ENCODE assay signal across 11 cellular contexts in the genomic region with DNA sequence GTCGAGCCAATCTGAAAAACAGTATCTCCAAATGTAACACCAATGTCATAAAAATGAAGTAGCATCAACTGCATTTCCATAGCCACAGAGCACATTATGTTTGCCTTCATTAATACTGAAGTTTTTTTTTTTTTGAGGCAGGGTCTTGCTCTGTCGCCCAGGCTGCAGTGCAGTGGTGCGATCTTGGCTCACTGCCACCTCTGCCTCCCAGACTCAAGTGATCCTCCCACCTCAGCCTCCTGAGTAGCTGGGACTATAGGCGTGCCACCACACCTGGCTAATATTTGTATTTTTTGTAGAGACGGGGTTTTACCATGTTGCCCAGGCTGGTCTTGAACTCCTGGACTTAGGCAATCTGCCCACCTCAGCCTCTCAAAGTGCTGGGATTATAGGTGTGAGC. TPM values are rescaled to one million over a fixed set of nuclear protein-coding genes. Genes with fewer than 3 reads are reported as not detected.
DNase-seq lines count a peak whose midpoint lies in the region; ATAC-seq and TF ChIP-seq lines count a peak whose summit lies in the region.
"Not testable (repeated sequence)": the region's sequence is repeated elsewhere in the genome, so short reads cannot be mapped to it uniquely, and the experiment has no call there.
"Had no signal": no experiment of that assay in that cellular context is flagged by ENCODE, and none has a peak within 500 bp of the region (broad histone marks: within the 10 kb centered on the region; RNA-seq: fewer than 3 reads in every experiment).

No MANE protein-coding gene starts in this region.

- H3K9me3 ChIP-seq in CD8-positive, alpha-beta T cell (ENCODE audit: low read length); lower lobe of right lung: not testable (repeated sequence)

- intact Hi-C loops in CD8-positive, alpha-beta T cell (cut with DNase I, micrococcal nuclease); activated CD4-positive, alpha-beta memory T cell treated with anti-CD3 and anti-CD28 coated beads for 36 hours (cut with micrococcal nuclease); activated naive CD4-positive, alpha-beta T cell treated with anti-CD3 and anti-CD28 coated beads for 36 hours (cut with micrococcal nuclease); lower lobe of right lung (cut with DNase I): not testable (repeated sequence)

- H3K9me3 Mint-ChIP-seq in CD8-positive, alpha-beta T cell; T-helper 2 cell treated with Interferon-gamma antibody and Interleukin-4, amounts not matched to agents 5 μg/mL and 100 μg/mL, for 36 hours; activated CD4-positive, alpha-beta memory T cell treated with anti-CD3 and anti-CD28 coated beads for 36 hours; activated naive CD4-positive, alpha-beta T cell treated with anti-CD3 and anti-CD28 coated beads for 36 hours; activated naive CD8-positive, alpha-beta T cell treated with anti-CD3 and anti-CD28 coated beads, Interleukin-2, amount 10 ng/mL, durations not matched to agents 7 days and 5 days; stimulated activated effector memory CD8-positive, alpha-beta T cell treated with anti-CD3 and anti-CD28 coated beads, Interleukin-12 subunit alpha, Interleukin-12 subunit beta, amount 100 ng/mL, for 72 hours: not testable (repeated sequence)

- H3K27ac Mint-ChIP-seq in CD8-positive, alpha-beta T cell, result peak overlapping the region; percentile 8
- peak overlapping the region; percentile 17 for H3K27ac Mint-ChIP-seq in T-helper 2 cell treated with Interferon-gamma antibody and Interleukin-4, amounts not matched to agents 5 μg/mL and 100 μg/mL, for 36 hours
- peak overlapping the region; percentile 1 for H3K27ac Mint-ChIP-seq in activated CD4-positive, alpha-beta memory T cell treated with anti-CD3 and anti-CD28 coated beads for 36 hours
- peak overlapping the region; percentile 62 for H3K27ac Mint-ChIP-seq in activated naive CD4-positive, alpha-beta T cell treated with anti-CD3 and anti-CD28 coated beads for 36 hours
- H3K27ac Mint-ChIP-seq in activated naive CD8-positive, alpha-beta T cell treated with anti-CD3 and anti-CD28 coated beads, Interleukin-2, amount 10 ng/mL, durations not matched to agents 7 days and 5 days, result peak overlapping the region; percentile 4
- peak overlapping the region; percentile 8 for H3K27ac Mint-ChIP-seq in stimulated activated effector memory CD8-positive, alpha-beta T cell treated with anti-CD3 and anti-CD28 coated beads, Interleukin-12 subunit alpha, Interleukin-12 subunit beta, amount 100 ng/mL, for 72 hours

- H3K36me3 Mint-ChIP-seq in CD8-positive, alpha-beta T cell, result peaks cover 72% of the 10 kb centered on the region
- peaks cover 51% of the 10 kb centered on the region for H3K36me3 Mint-ChIP-seq in T-helper 2 cell treated with Interferon-gamma antibody and Interleukin-4, amounts not matched to agents 5 μg/mL and 100 μg/mL, for 36 hours (ENCODE audit: low read depth)
- peaks cover 37% of the 10 kb centered on the region for H3K36me3 Mint-ChIP-seq in activated CD4-positive, alpha-beta memory T cell treated with anti-CD3 and anti-CD28 coated beads for 36 hours
- peaks cover 41% of the 10 kb centered on the region for H3K36me3 Mint-ChIP-seq in activated naive CD4-positive, alpha-beta T cell treated with anti-CD3 and anti-CD28 coated beads for 36 hours (ENCODE audit: low read depth)
- peaks cover 31% of the 10 kb centered on the region for H3K36me3 Mint-ChIP-seq in activated naive CD8-positive, alpha-beta T cell treated with anti-CD3 and anti-CD28 coated beads, Interleukin-2, amount 10 ng/mL, durations not matched to agents 7 days and 5 days
- H3K36me3 Mint-ChIP-seq in stimulated activated effector memory CD8-positive, alpha-beta T cell treated with anti-CD3 and anti-CD28 coated beads, Interleukin-12 subunit alpha, Interleukin-12 subunit beta, amount 100 ng/mL, for 72 hours, result peaks cover 95% of the 10 kb centered on the region

- not testable (repeated sequence) for H3K4me3 Mint-ChIP-seq in CD8-positive, alpha-beta T cell; T-helper 2 cell treated with Interferon-gamma antibody and Interleukin-4, amounts not matched to agents 5 μg/mL and 100 μg/mL, for 36 hours; activated CD4-positive, alpha-beta memory T cell treated with anti-CD3 and anti-CD28 coated beads for 36 hours; activated naive CD4-positive, alpha-beta T cell treated with anti-CD3 and anti-CD28 coated beads for 36 hours; activated naive CD8-positive, alpha-beta T cell treated with anti-CD3 and anti-CD28 coated beads, Interleukin-2, amount 10 ng/mL, durations not matched to agents 7 days and 5 days; stimulated activated effector memory CD8-positive, alpha-beta T cell treated with anti-CD3 and anti-CD28 coated beads, Interleukin-12 subunit alpha, Interleukin-12 subunit beta, amount 100 ng/mL, for 72 hours

- H3K27me3 Mint-ChIP-seq in CD8-positive, alpha-beta T cell (ENCODE audit: low read depth); T-helper 2 cell treated with Interferon-gamma antibody and Interleukin-4, amounts not matched to agents 5 μg/mL and 100 μg/mL, for 36 hours (ENCODE audit: low read depth); activated CD4-positive, alpha-beta memory T cell treated with anti-CD3 and anti-CD28 coated beads for 36 hours; activated naive CD4-positive, alpha-beta T cell treated with anti-CD3 and anti-CD28 coated beads for 36 hours (ENCODE audit: low read depth); activated naive CD8-positive, alpha-beta T cell treated with anti-CD3 and anti-CD28 coated beads, Interleukin-2, amount 10 ng/mL, durations not matched to agents 7 days and 5 days: not testable (repeated sequence)

- H3K27ac ChIP-seq in CD8-positive, alpha-beta T cell (ENCODE audit: low read depth, low read length); lower lobe of right lung: not testable (repeated sequence)

- peaks cover 12% of the 10 kb centered on the region for H3K4me1 Mint-ChIP-seq in CD8-positive, alpha-beta T cell (ENCODE audit: low read depth)
- H3K4me1 Mint-ChIP-seq in T-helper 2 cell treated with Interferon-gamma antibody and Interleukin-4, amounts not matched to agents 5 μg/mL and 100 μg/mL, for 36 hours (ENCODE audit: low read depth); activated CD4-positive, alpha-beta memory T cell treated with anti-CD3 and anti-CD28 coated beads for 36 hours (ENCODE audit: low read depth); activated naive CD8-positive, alpha-beta T cell treated with anti-CD3 and anti-CD28 coated beads, Interleukin-2, amount 10 ng/mL, durations not matched to agents 7 days and 5 days; stimulated activated effector memory CD8-positive, alpha-beta T cell treated with anti-CD3 and anti-CD28 coated beads, Interleukin-12 subunit alpha, Interleukin-12 subunit beta, amount 100 ng/mL, for 72 hours: not testable (repeated sequence)
- peaks cover 13% of the 10 kb centered on the region for H3K4me1 Mint-ChIP-seq in activated naive CD4-positive, alpha-beta T cell treated with anti-CD3 and anti-CD28 coated beads for 36 hours (ENCODE audit: low read depth)

- peaks cover 54% of the 10 kb centered on the region for H3K36me3 ChIP-seq in CD8-positive, alpha-beta T cell (ENCODE audit: insufficient read depth, low read length)
- peaks cover 84% of the 10 kb centered on the region for H3K36me3 ChIP-seq in lower lobe of right lung

- not testable (repeated sequence) for TF ChIP-seq CTCF in CD8-positive, alpha-beta T cell (IDR thresholded peaks at IDR 0.05); lower lobe of right lung (IDR thresholded peaks at IDR 0.05)

- not testable (repeated sequence) for DNase-seq in CD8-positive, alpha-beta T cell; T-helper 2 cell treated with Interferon-gamma antibody and Interleukin-4, amounts not matched to agents 5 μg/mL and 100 μg/mL, for 36 hours (ENCODE audit: low spot score); activated CD4-positive, alpha-beta memory T cell treated with anti-CD3 and anti-CD28 coated beads for 36 hours; activated naive CD4-positive, alpha-beta T cell treated with anti-CD3 and anti-CD28 coated beads for 36 hours; activated naive CD8-positive, alpha-beta T cell treated with anti-CD3 and anti-CD28 coated beads, Interleukin-2, amount 10 ng/mL, durations not matched to agents 7 days and 5 days; stimulated activated effector memory CD8-positive, alpha-beta T cell treated with anti-CD3 and anti-CD28 coated beads, Interleukin-12 subunit alpha, Interleukin-12 subunit beta, amount 100 ng/mL, for 72 hours (ENCODE audit: low spot score in 2 of 2)
- DNase-seq in lower lobe of right lung, result peak; percentile 28

- not testable (repeated sequence) for H3K27me3 ChIP-seq in CD8-positive, alpha-beta T cell (ENCODE audit: insufficient read depth, low read length); lower lobe of right lung (ENCODE audit: low read depth)

- H3K4me3 ChIP-seq in CD8-positive, alpha-beta T cell (ENCODE audit: low read depth, low read length); lower lobe of right lung: not testable (repeated sequence)

- POLR2A ChIA-PET in CD8-positive, alpha-beta T cell (lab: Charles Lee); activated CD4-positive, alpha-beta memory T cell treated with anti-CD3 and anti-CD28 coated beads for 36 hours (lab: Charles Lee); activated naive CD8-positive, alpha-beta T cell treated with anti-CD3 and anti-CD28 coated beads, Interleukin-2, amount 10 ng/mL, durations not matched to agents 7 days and 5 days (lab: Charles Lee): not testable (repeated sequence)

- not testable (repeated sequence) for H3K4me1 ChIP-seq in CD8-positive, alpha-beta T cell (ENCODE audit: insufficient read depth, low read length); lower lobe of right lung

- ATAC-seq in CD8-positive, alpha-beta T cell; activated naive CD8-positive, alpha-beta T cell treated with anti-CD3 and anti-CD28 coated beads, Interleukin-2, amount 10 ng/mL, durations not matched to agents 7 days and 5 days (ENCODE audit: low read depth); lower lobe of right lung; stimulated activated effector memory CD8-positive, alpha-beta T cell treated with anti-CD3 and anti-CD28 coated beads, Interleukin-12 subunit alpha, Interleukin-12 subunit beta, amount 100 ng/mL, for 72 hours: not testable (repeated sequence)

- CTCF ChIA-PET in CD8-positive, alpha-beta T cell (lab: Charles Lee); activated CD4-positive, alpha-beta memory T cell treated with anti-CD3 and anti-CD28 coated beads for 36 hours (lab: Charles Lee); activated naive CD4-positive, alpha-beta T cell treated with anti-CD3 and anti-CD28 coated beads for 36 hours (lab: Charles Lee): not testable (repeated sequence)

RNA-seq across cellular contexts. Expression of a gene that starts 9.4 kb away (rescaled TPM):
- 10 to 100 TPM; 10.1 to 11.9 TPM for total RNA-seq in CD8-positive, alpha-beta T cell
- 10 to 100 TPM; 37.2 to 38.0 TPM for total RNA-seq in activated CD4-positive, alpha-beta memory T cell treated with anti-CD3 and anti-CD28 coated beads for 36 hours
- total RNA-seq in activated naive CD4-positive, alpha-beta T cell treated with anti-CD3 and anti-CD28 coated beads for 36 hours, result 10 to 100 TPM; 28.5 to 28.7 TPM
- total RNA-seq in activated naive CD8-positive, alpha-beta T cell treated with anti-CD3 and anti-CD28 coated beads, Interleukin-2, amount 10 ng/mL, durations not matched to agents 7 days and 5 days, result 10 to 100 TPM; 33.6 to 35.3 TPM
- 21.0 TPM for total RNA-seq in lower lobe of right lung

RNA-seq across cellular contexts. Expression of a gene that starts 11.7 kb away (rescaled TPM):
- 1 to 10 TPM; 3.9 to 5.4 TPM for total RNA-seq in CD8-positive, alpha-beta T cell
- total RNA-seq in activated CD4-positive, alpha-beta memory T cell treated with anti-CD3 and anti-CD28 coated beads for 36 hours, result 10 to 100 TPM; 89.9 to 93.2 TPM
- 10 to 100 TPM; 82.4 to 94.0 TPM for total RNA-seq in activated naive CD4-positive, alpha-beta T cell treated with anti-CD3 and anti-CD28 coated beads for 36 hours
- total RNA-seq in activated naive CD8-positive, alpha-beta T cell treated with anti-CD3 and anti-CD28 coated beads, Interleukin-2, amount 10 ng/mL, durations not matched to agents 7 days and 5 days, result 10 to 100 TPM; 68.3 to 71.4 TPM
- total RNA-seq in lower lobe of right lung, result 5.7 TPM

RNA-seq across cellular contexts. Expression of a gene that starts 14.7 kb away (rescaled TPM):
- total RNA-seq in CD8-positive, alpha-beta T cell, result 10 to 100 TPM; 10.9 to 14.0 TPM
- total RNA-seq in activated CD4-positive, alpha-beta memory T cell treated with anti-CD3 and anti-CD28 coated beads for 36 hours, result 10 to 100 TPM; 16.7 to 19.1 TPM
- total RNA-seq in activated naive CD4-positive, alpha-beta T cell treated with anti-CD3 and anti-CD28 coated beads for 36 hours, result 10 to 100 TPM; 19.6 to 21.1 TPM
- 10 to 100 TPM; 17.2 to 18.3 TPM for total RNA-seq in activated naive CD8-positive, alpha-beta T cell treated with anti-CD3 and anti-CD28 coated beads, Interleukin-2, amount 10 ng/mL, durations not matched to agents 7 days and 5 days
- total RNA-seq in lower lobe of right lung, result 13.2 TPM

RNA-seq across cellular contexts. Expression of a gene that starts 15.0 kb away (rescaled TPM):
- total RNA-seq in CD8-positive, alpha-beta T cell, result under 1 TPM; 0.27 to 0.44 TPM
- under 1 TPM; 0.10 to 0.15 TPM for total RNA-seq in activated CD4-positive, alpha-beta memory T cell treated with anti-CD3 and anti-CD28 coated beads for 36 hours
- under 1 TPM; 0.14 to 0.15 TPM for total RNA-seq in activated naive CD4-positive, alpha-beta T cell treated with anti-CD3 and anti-CD28 coated beads for 36 hours
- total RNA-seq in activated naive CD8-positive, alpha-beta T cell treated with anti-CD3 and anti-CD28 coated beads, Interleukin-2, amount 10 ng/mL, durations not matched to agents 7 days and 5 days, result under 1 TPM; 0.14 to 0.17 TPM
- total RNA-seq in lower lobe of right lung, result not detected
- total RNA-seq: A673, G401, H1, HepG2 had no signal

RNA-seq across cellular contexts. Expression of a gene that starts 22.9 kb away (rescaled TPM):
- 100 to 1,000 TPM; 322 TPM for total RNA-seq in CD8-positive, alpha-beta T cell
- total RNA-seq in activated CD4-positive, alpha-beta memory T cell treated with anti-CD3 and anti-CD28 coated beads for 36 hours, result 100 to 1,000 TPM; 787 to 817 TPM
- total RNA-seq in activated naive CD4-positive, alpha-beta T cell treated with anti-CD3 and anti-CD28 coated beads for 36 hours, result 100 to 1,000 TPM; 781 to 808 TPM
- 100 to 1,000 TPM; 926 to 987 TPM for total RNA-seq in activated naive CD8-positive, alpha-beta T cell treated with anti-CD3 and anti-CD28 coated beads, Interleukin-2, amount 10 ng/mL, durations not matched to agents 7 days and 5 days
- total RNA-seq in lower lobe of right lung, result 827 TPM

Comparison
In these comparisons a context has a peak if more than half of its experiments do, and no peak if none do; other contexts are left out.
1. H3K27ac Mint-ChIP-seq: peak in every context shown above with its lines; median percentile 62 in activated naive CD4-positive, alpha-beta T cell treated with anti-CD3 and anti-CD28 coated beads for 36 hours; 17 in T-helper 2 cell treated with Interferon-gamma antibody and Interleukin-4, amounts not matched to agents 5 μg/mL and 100 μg/mL, for 36 hours; 8 in CD8-positive, alpha-beta T cell; 8 in stimulated activated effector memory CD8-positive, alpha-beta T cell treated with anti-CD3 and anti-CD28 coated beads, Interleukin-12 subunit alpha, Interleukin-12 subunit beta, amount 100 ng/mL, for 72 hours; 4 in activated naive CD8-positive, alpha-beta T cell treated with anti-CD3 and anti-CD28 coated beads, Interleukin-2, amount 10 ng/mL, durations not matched to agents 7 days and 5 days; 1 in activated CD4-positive, alpha-beta memory T cell treated with anti-CD3 and anti-CD28 coated beads for 36 hours.
2. RNA of a gene that starts 11.7 kb away (total RNA-seq): 82.4 to 94.0 TPM in activated naive CD4-positive, alpha-beta T cell treated with anti-CD3 and anti-CD28 coated beads for 36 hours, 89.9 to 93.2 TPM in activated CD4-positive, alpha-beta memory T cell treated with anti-CD3 and anti-CD28 coated beads for 36 hours and 68.3 to 71.4 TPM in activated naive CD8-positive, alpha-beta T cell treated with anti-CD3 and anti-CD28 coated beads, Interleukin-2, amount 10 ng/mL, durations not matched to agents 7 days and 5 days; 5.7 TPM in lower lobe of right lung (single experiment) and 3.9 to 5.4 TPM in CD8-positive, alpha-beta T cell; every median in the first group is over 10 times any median in the second.